In the genomic region with DNA sequence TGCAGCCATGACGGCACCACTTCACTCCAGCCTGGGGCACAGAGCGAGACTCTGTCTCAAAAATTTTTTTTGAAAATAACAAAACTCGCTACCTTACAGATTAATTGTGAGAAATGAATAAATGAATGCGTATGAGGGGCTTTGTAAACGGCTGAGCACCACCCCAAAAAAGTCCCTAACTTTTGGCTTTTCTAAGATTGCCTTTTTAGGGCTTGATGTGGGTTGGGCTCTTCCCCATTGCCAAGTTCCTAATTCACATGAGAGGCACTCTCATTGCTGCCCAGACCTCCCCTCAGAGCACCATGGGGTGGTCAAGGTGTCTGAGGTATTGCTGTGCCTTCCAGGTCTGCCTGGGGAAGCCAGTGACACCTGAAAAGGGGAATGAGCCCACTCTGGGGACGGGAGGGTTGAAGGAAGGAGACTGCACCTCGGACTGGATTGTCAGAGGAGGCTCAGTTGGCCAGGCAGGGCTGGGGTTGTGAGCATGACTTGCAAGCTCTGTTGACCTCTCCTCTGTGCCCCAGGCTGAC, we compare ENCODE assay signal across 22 cellular contexts.
"Had no signal": no experiment of that assay in that cellular context is flagged by ENCODE, and none has a peak within 500 bp of the region (broad histone marks: within the 10 kb centered on the region; RNA-seq: fewer than 3 reads in every experiment).

No MANE protein-coding gene starts in this region.

- H3K4me3 ChIP-seq: body of pancreas, cardiac muscle cell, heart right ventricle, neural progenitor cell, upper lobe of right lung had no signal

- H3K27ac Mint-ChIP-seq: activated naive CD4-positive, alpha-beta T cell treated with anti-CD3 and anti-CD28 coated beads, Interleukin-2, amount 50 U/mL, for 24 hours; neural progenitor cell; progenitor cell of endocrine pancreas; T-helper 2 cell treated with Interferon-gamma antibody and Interleukin-4, amounts not matched to agents 5 μg/mL and 100 μg/mL, for 36 hours had no signal

- H3K27ac ChIP-seq: body of pancreas, cardiac muscle cell, heart right ventricle, neural progenitor cell, upper lobe of right lung, VCaP had no signal

- H3K4me3 Mint-ChIP-seq: activated naive CD4-positive, alpha-beta T cell treated with anti-CD3 and anti-CD28 coated beads, Interleukin-2, amount 50 U/mL, for 24 hours; naive thymus-derived CD8-positive, alpha-beta T cell; neural progenitor cell; T-helper 2 cell treated with Interferon-gamma antibody and Interleukin-4, amounts not matched to agents 5 μg/mL and 100 μg/mL, for 36 hours had no signal

- DNase-seq: activated CD4-positive, alpha-beta T cell treated with anti-CD3 and anti-CD28 coated beads for 1 hour; activated CD4-positive, alpha-beta T cell treated with anti-CD3 and anti-CD28 coated beads, Interleukin-2, amount 50 U/mL, for 1 hour; activated gamma-delta T cell treated with Interleukin-2 at 50 U/mL for 16 hours; activated T-cell treated with anti-CD3 and anti-CD28 coated beads, Interleukin-2, amount 50 U/mL, for 1 hour; anterior cingulate cortex; body of pancreas; effector CD4-positive, alpha-beta T cell; erythroblast; foreskin fibroblast; heart right ventricle; left colon; mesendoderm; naive thymus-derived CD8-positive, alpha-beta T cell; stimulated activated CD4-positive, alpha-beta T cell treated with anti-CD3 and anti-CD28 coated beads, Interleukin-4, amount 100 ng/mL, for 1 hour; stimulated activated naive CD8-positive, alpha-beta T cell treated with anti-CD3 and anti-CD28 coated beads, Interleukin-15, Interleukin-2, amounts not matched to agents 100 U/mL and 50 U/mL, for 24 hours; upper lobe of right lung had no signal

- H3K36me3 Mint-ChIP-seq: activated naive CD4-positive, alpha-beta T cell treated with anti-CD3 and anti-CD28 coated beads, Interleukin-2, amount 50 U/mL, for 24 hours; naive thymus-derived CD8-positive, alpha-beta T cell; neural progenitor cell had no signal

- H2AFZ ChIP-seq: neural progenitor cell had no signal

- H3K4me1 ChIP-seq: body of pancreas had no signal

- H3K36me3 ChIP-seq: cardiac muscle cell, heart right ventricle, neural progenitor cell, upper lobe of right lung had no signal

- H3K9me3 Mint-ChIP-seq: activated naive CD4-positive, alpha-beta T cell treated with anti-CD3 and anti-CD28 coated beads, Interleukin-2, amount 50 U/mL, for 24 hours; naive thymus-derived CD8-positive, alpha-beta T cell; neural progenitor cell; T-helper 2 cell treated with Interferon-gamma antibody and Interleukin-4, amounts not matched to agents 5 μg/mL and 100 μg/mL, for 36 hours had no signal

- H3K9ac ChIP-seq: neural progenitor cell had no signal

- H3K27me3 Mint-ChIP-seq: activated naive CD4-positive, alpha-beta T cell treated with anti-CD3 and anti-CD28 coated beads, Interleukin-2, amount 50 U/mL, for 24 hours; naive thymus-derived CD8-positive, alpha-beta T cell had no signal

- H3K27me3 ChIP-seq: body of pancreas, cardiac muscle cell, heart right ventricle, neural progenitor cell, upper lobe of right lung had no signal

- ATAC-seq: body of pancreas; heart right ventricle; left colon; naive thymus-derived CD8-positive, alpha-beta T cell; stimulated activated naive CD8-positive, alpha-beta T cell treated with anti-CD3 and anti-CD28 coated beads, Interleukin-15, Interleukin-2, amounts not matched to agents 100 U/mL and 50 U/mL, for 24 hours; upper lobe of right lung had no signal

- H3K9me3 ChIP-seq: body of pancreas, heart right ventricle, upper lobe of right lung had no signal
